In genomic region chrX:107775734-107776511, GRCh38 we compare ENCODE assay signal across 8 cellular contexts. TPM values are rescaled to one million over a fixed set of nuclear protein-coding genes. Genes with fewer than 3 reads are reported as not detected.
DNase-seq lines count a peak whose midpoint lies in the region; FAIRE-seq and TF ChIP-seq lines count a peak whose summit lies in the region.

Gene TSC22D3 (minus strand): TSS chrX:107775787. CDS start chrX:107775419, 368 bp downstream.

- H3K4me2 ChIP-seq in SK-N-SH = peak within 1 kb of the TSS; percentile 83
- H3K4me2 ChIP-seq in neuronal stem cell (ENCODE audit: insufficient read depth, low read length, poor library complexity, severe bottlenecking) = peak within 1 kb of the TSS; percentile 71

- peak within 1 kb of the TSS; percentile 73 for H3K23ac ChIP-seq in neuronal stem cell (ENCODE audit: low read depth, low read length, poor library complexity)

- no peaks in the 10 kb centered on the region for H3K79me1 ChIP-seq in neuronal stem cell (ENCODE audit: low read depth, low read length)

- H3K4me1 ChIP-seq in SK-N-SH (ENCODE audit: control insufficient read depth in 1 of 2, insufficient read depth in 2 of 2, low read depth in 1 of 2, low read length in 1 of 2) = peaks cover 0 to 5% of the 10 kb centered on the region in 2 experiments; a peak in 1 of 4 replicates
- H3K4me1 ChIP-seq in neuronal stem cell (ENCODE audit: control insufficient read depth in 2 of 2, insufficient read depth in 1 of 2, low read depth in 1 of 2, low read length in 2 of 2) = peaks cover 3 to 7% of the 10 kb centered on the region in 2 donors
- peaks cover 0 to 12% (median 0%) of the 10 kb centered on the region in 4 donors for H3K4me1 ChIP-seq in tibial nerve

- no peak within 1 kb of the TSS for H2BK12ac ChIP-seq in neuronal stem cell (ENCODE audit: low read length)

- peak within 1 kb of the TSS; percentile 38 for H3K14ac ChIP-seq in neuronal stem cell (ENCODE audit: low read length)

- H3K9ac ChIP-seq in SK-N-SH = no peak within 1 kb of the TSS
- no peak within 1 kb of the TSS for H3K9ac ChIP-seq in neuronal stem cell (ENCODE audit: low read depth, low read length, poor library complexity)

- no peaks in the 10 kb centered on the region for H3K9me3 ChIP-seq in SK-N-SH
- H3K9me3 ChIP-seq in neuronal stem cell (replicated peaks in 1 of 2; ENCODE audit: control insufficient read depth in 2 of 2, insufficient read depth in 1 of 2, low read depth in 1 of 2, low read length in 2 of 2) = no peaks in the 10 kb centered on the region
- no peaks in the 10 kb centered on the region for H3K9me3 ChIP-seq in tibial nerve

- H3K27ac ChIP-seq in SK-N-SH (ENCODE audit: low read depth in 2 of 2, low read length in 1 of 2) (no peak within 1 kb of the TSS), neuronal stem cell (replicated peaks; ENCODE audit: low read length) (no peak within 1 kb of the TSS), tibial nerve (peak within 1 kb of the TSS; percentile 80 to 96 (median 88))

- POLR2A ChIA-PET in SK-N-SH (lab: Yijun Ruan, JAX) = interaction anchor here (1.2 kb wide), 1 partner anchor 34 kb away, joined by 3 read pairs; no protein-coding TSS in a partner anchor

- CTCF ChIA-PET in SK-N-SH (lab: Yijun Ruan, JAX) = interaction anchor here (0.6 to 3.9 kb wide), 21 partner anchors 9 to 901 kb away, joined by 3 to 63 read pairs (median 6); no protein-coding TSS in a partner anchor

- no peak within 1 kb of the TSS for H4K91ac ChIP-seq in neuronal stem cell (ENCODE audit: low read depth, low read length, poor library complexity)

- H2BK5ac ChIP-seq in neuronal stem cell (ENCODE audit: low read length) = no peak within 1 kb of the TSS

- H3K27me3 ChIP-seq in SK-N-SH (ENCODE audit: insufficient read depth) (peaks cover 61% of the 10 kb centered on the region), neuronal stem cell (ENCODE audit: control insufficient read depth in 3 of 3, insufficient read depth in 3 of 3, low read depth in 1 of 3, low read length in 3 of 3) (peaks cover 2 to 56% (median 29%) of the 10 kb centered on the region in 3 experiments), tibial nerve (peaks cover 0 to 27% of the 10 kb centered on the region in 2 donors)

- TF ChIP-seq RAD21 in SK-N-SH (IDR thresholded peaks at IDR 0.05; ENCODE audit: low read length) = no peak

- H3K36me3 ChIP-seq in SK-N-SH (replicated peaks in 1 of 2; ENCODE audit: control insufficient read depth in 1 of 2, insufficient read depth in 2 of 2, low read length in 1 of 2) (no peaks in the 10 kb centered on the region), neuronal stem cell (replicated peaks in 1 of 2; ENCODE audit: control insufficient read depth in 2 of 2, insufficient read depth in 2 of 2, low read length in 2 of 2) (no peaks in the 10 kb centered on the region), tibial nerve (peaks cover 0 to 6% (median 0%) of the 10 kb centered on the region in 3 donors)

- H3K9me2 ChIP-seq in SK-N-SH = no peaks in the 10 kb centered on the region

- DNase-seq in EH (ENCODE audit: low read depth) = peak; percentile 69
- DNase-seq in H54 (ENCODE audit: insufficient read length, low spot score) = peak; percentile 66
- peak; percentile 21 for DNase-seq in LNCaP clone FGC (ENCODE audit: low read depth)
- peak; percentile 73 for DNase-seq in SK-N-SH
- peak; percentile 57 for DNase-seq in activated naive CD4-positive, alpha-beta T cell treated with anti-CD3 and anti-CD28 coated beads, Interleukin-2, amount 50 U/mL, for 16 hours
- DNase-seq in germinal center (ENCODE audit: low spot score) = peak; percentile 49
- DNase-seq in neuronal stem cell (ENCODE audit: low spot score) = no peak
- DNase-seq in tibial nerve (ENCODE audit: low spot score in 2 of 2) = peak; percentile 57 to 69

- no peak within 1 kb of the TSS for H2BK120ac ChIP-seq in neuronal stem cell (ENCODE audit: low read depth, low read length)

- TF ChIP-seq POLR2A in H54 (IDR thresholded peaks at IDR 0.05; ENCODE audit: low read depth, low read length) = no peak
- peak; percentile 20 to 79 for TF ChIP-seq POLR2A in tibial nerve (IDR thresholded peaks at IDR 0.05)

- H3F3A ChIP-seq in SK-N-SH (replicated peaks; ENCODE audit: insufficient read depth) = no peaks in the 10 kb centered on the region

- TF ChIP-seq EP300 in SK-N-SH (IDR thresholded peaks at IDR 0.05; ENCODE audit: borderline replicate concordance in 1 of 2, low read depth in 1 of 2, low read length in 1 of 2) (no peak), tibial nerve (IDR thresholded peaks at IDR 0.05) (peak in 1 of 2 donors; percentile 92)

- 0% methylated on average over 6 of the region's 59 CpGs for WGBS in SK-N-SH (ENCODE audit: low lambda C conversion rate)
- no CpG with 5 or more reads among the region's 59 CpGs for WGBS in neuronal stem cell (ENCODE audit: extremely low coverage in 2 of 2, insufficient read length in 2 of 2, insufficient replicate concordance in 1 of 2), 2 donors
- WGBS in tibial nerve, 2 donors = 0 to 25% methylated on average over 16 to 40 of the region's 59 CpGs

- H3K4ac ChIP-seq in neuronal stem cell (ENCODE audit: low read length) = no peak within 1 kb of the TSS

- FAIRE-seq in H54 (lab: Jason Lieb, UNC) = no peak

- H2AK5ac ChIP-seq in neuronal stem cell (ENCODE audit: low read depth, low read length) = no peak within 1 kb of the TSS

- H3K79me2 ChIP-seq in SK-N-SH (ENCODE audit: insufficient read depth) = no peaks in the 10 kb centered on the region

- H2AFZ ChIP-seq in SK-N-SH (ENCODE audit: low read depth) (peak within 1 kb of the TSS; percentile 56; the same call in 1 of the 2 replicates), neuronal stem cell (ENCODE audit: low read length) (peak within 1 kb of the TSS; percentile 89)

- no peak within 1 kb of the TSS for H4K8ac ChIP-seq in neuronal stem cell (ENCODE audit: low read depth, low read length)

- TF ChIP-seq CTCF in LNCaP clone FGC (IDR thresholded peaks at IDR 0.05; ENCODE audit: control insufficient read depth, extremely low read depth, insufficient read depth) = 0 out of 2 replicates have a peak, but pooled peaks have one; percentile 14
- no peak for TF ChIP-seq CTCF in SK-N-SH (IDR thresholded peaks at IDR 0.05)
- peak in 4 of 5 experiments; percentile 12 to 38 (median 26) for TF ChIP-seq CTCF in tibial nerve (IDR thresholded peaks at IDR 0.05)

- H4K20me1 ChIP-seq in SK-N-SH (ENCODE audit: insufficient read depth) = no peaks in the 10 kb centered on the region

- H3K18ac ChIP-seq in neuronal stem cell (ENCODE audit: low read length) = no peak within 1 kb of the TSS

- no peak within 1 kb of the TSS for H2BK15ac ChIP-seq in neuronal stem cell (ENCODE audit: low read length)

- peak within 1 kb of the TSS; percentile 26; the same call in 1 of the 2 replicates for H3K4me3 ChIP-seq in LNCaP clone FGC (ENCODE audit: low read depth, low read length)
- peak within 1 kb of the TSS; percentile 37 to 58 for H3K4me3 ChIP-seq in SK-N-SH (ENCODE audit: low read depth in 2 of 2, low read length in 1 of 2)
- H3K4me3 ChIP-seq in neuronal stem cell (ENCODE audit: low read length in 2 of 2) = peak within 1 kb of the TSS; percentile 20 to 74
- H3K4me3 ChIP-seq in tibial nerve = peak within 1 kb of the TSS; percentile 48 to 69 (median 54)

TF ChIP-seq in SK-N-SH, 30 proteins besides CTCF, POLR2A, EP300 and RAD21:
- no peak for TF ChIP-seq RXRA (IDR thresholded peaks at IDR 0.05; ENCODE audit: borderline replicate concordance, low read depth)
- 0 out of 2 replicates have a peak, but pooled peaks have one; percentile 23 for TF ChIP-seq MXI1 (IDR thresholded peaks at IDR 0.05; ENCODE audit: low read depth, low read length)

RNA-seq across cellular contexts. Expression of gene TSC22D3, which starts in this region (rescaled TPM):
- 9.2 and 10.4 TPM in 2 replicates for polyA plus RNA-seq in SK-N-SH (2012; rRNA removed)
- 8.4 and 9.8 TPM in 2 replicates for polyA plus RNA-seq in SK-N-SH (2012; cell fraction: cytosol; rRNA removed)
- 14.6 and 18.5 TPM in 2 replicates for polyA plus RNA-seq in SK-N-SH (2012; cell fraction: nucleus; rRNA removed)
- 33.5 TPM for polyA plus RNA-seq in neuronal stem cell (2013, experiment 1 of 2)
- polyA plus RNA-seq in neuronal stem cell (2013, experiment 2 of 2) = 31.5 TPM
- total RNA-seq in tibial nerve = 1,000 to 10,000 TPM; 1,744 to 2,802 (median 2,261) TPM

Comparison
In these comparisons a context has a peak if more than half of its experiments do, and no peak if none do; other contexts are left out.
1. H3K27ac ChIP-seq: peak in tibial nerve (4 of 4); none in SK-N-SH (0 of 2) and neuronal stem cell (single experiment).
2. Peak in every context shown above with its lines, with median percentiles within 50 percentile points of each other: H3K4me3 ChIP-seq.